Comparison of ENCODE assay signal across 12 cellular contexts in genomic region chr22:48937032-48937639, GRCh38.
"Had no signal": no experiment of that assay in that cellular context is flagged by ENCODE, and none has a peak within 500 bp of the region (broad histone marks: within the 10 kb centered on the region; RNA-seq: fewer than 3 reads in every experiment).

No MANE protein-coding gene starts in this region.

- DNase-seq: activated CD4-positive, alpha-beta T cell treated with anti-CD3 and anti-CD28 coated beads, Interleukin-2, amount 50 U/mL, for 4 hours; activated naive CD4-positive, alpha-beta T cell treated with anti-CD3 and anti-CD28 coated beads, Interleukin-2, amount 10 ng/mL, durations not matched to agents 7 days and 5 days; effector CD4-positive, alpha-beta T cell; gastrocnemius medialis; kidney glomerular epithelial cell; lower lobe of right lung; midbrain; right cardiac atrium; SW 1271 had no signal

- H3K27me3 ChIP-seq: cardiac muscle cell, gastrocnemius medialis, SJSA1 had no signal

- H3K4me3 ChIP-seq: cardiac muscle cell, gastrocnemius medialis, lower lobe of right lung, SJSA1 had no signal

- H3K4me1 ChIP-seq: gastrocnemius medialis, lower lobe of right lung, SJSA1 had no signal

- H3K9me3 ChIP-seq: SJSA1 had no signal

- H3K36me3 ChIP-seq: cardiac muscle cell, gastrocnemius medialis, lower lobe of right lung, SJSA1 had no signal

- H3K27ac ChIP-seq: cardiac muscle cell, gastrocnemius medialis, lower lobe of right lung, SJSA1 had no signal

- ATAC-seq: activated CD4-positive, CD25-positive, alpha-beta regulatory T cell treated with anti-CD3 and anti-CD28 coated beads, Interleukin-2, amount 50 U/mL, for 24 hours; gastrocnemius medialis; right cardiac atrium had no signal
